2 cellular contexts compared by ENCODE assay signal in genomic region chr2:61125123-61125710, GRCh38.
TF ChIP-seq lines count a peak whose summit lies in the region.

No MANE protein-coding gene starts in this region.

TF ChIP-seq in GM23338, 12 proteins besides CTCF, POLR2A, EP300 and RAD21:
- TF ChIP-seq JUNB (IDR thresholded peaks at IDR 0.05; ENCODE audit: unreplicated experiment): no peak
- TF ChIP-seq ETS1 (IDR thresholded peaks at IDR 0.05): no peak
- TF ChIP-seq EZH2phosphoT487 (IDR thresholded peaks at IDR 0.05; ENCODE audit: unreplicated experiment): no peak
- no peak for TF ChIP-seq NANOG (IDR thresholded peaks at IDR 0.05; ENCODE audit: borderline replicate concordance)
- TF ChIP-seq CREB1 (CRISPR knock-in tag; IDR thresholded peaks at IDR 0.05; ENCODE audit: low read depth): no peak
- no peak for TF ChIP-seq POLR2AphosphoS5 (IDR thresholded peaks at IDR 0.05; ENCODE audit: low read depth)
- no peak for TF ChIP-seq ZNF114 (CRISPR knock-in tag; IDR thresholded peaks at IDR 0.05)
- TF ChIP-seq STAT1 (IDR thresholded peaks at IDR 0.05; ENCODE audit: unreplicated experiment): no peak
- TF ChIP-seq ZNF331 (CRISPR knock-in tag; IDR thresholded peaks at IDR 0.05; ENCODE audit: low read depth): no peak
- no peak for TF ChIP-seq REST (IDR thresholded peaks at IDR 0.05; ENCODE audit: unreplicated experiment)
- no peak for TF ChIP-seq EZH2 (IDR thresholded peaks at IDR 0.05; ENCODE audit: low read depth, unreplicated experiment)
- TF ChIP-seq ZNF462 (CRISPR knock-in tag; IDR thresholded peaks at IDR 0.05): no peak

TF ChIP-seq in K562, 482 proteins besides CTCF, POLR2A, EP300 and RAD21:
- no peak for TF ChIP-seq ZNF584 (CRISPR knock-in tag; IDR thresholded peaks at IDR 0.05; ENCODE audit: low read depth)
- TF ChIP-seq ZNF717 (CRISPR knock-in tag; IDR thresholded peaks at IDR 0.05): no peak
- TF ChIP-seq IFI16 (CRISPR knock-in tag; IDR thresholded peaks at IDR 0.05): no peak
- no peak for TF ChIP-seq KAT7 (CRISPR knock-in tag; IDR thresholded peaks at IDR 0.05; ENCODE audit: borderline replicate concordance)
- TF ChIP-seq STAT5B (CRISPR knock-in tag; IDR thresholded peaks at IDR 0.05): no peak
- no peak for TF ChIP-seq SMARCA4 (IDR thresholded peaks at IDR 0.05)
- no peak for TF ChIP-seq ARHGAP35 (IDR thresholded peaks at IDR 0.05; ENCODE audit: partially characterized antibody)
- no peak for TF ChIP-seq CTCFL (IDR thresholded peaks at IDR 0.05; ENCODE audit: borderline replicate concordance, insufficient read depth, low read depth, low read length, poor library complexity, severe bottlenecking)
- no peak for TF ChIP-seq ZKSCAN3 (CRISPR knock-in tag; IDR thresholded peaks at IDR 0.05)
- no peak for TF ChIP-seq SIN3A (IDR thresholded peaks at IDR 0.05; ENCODE audit: borderline replicate concordance in 2 of 2, control insufficient read depth in 1 of 2, low read depth in 2 of 2, low read length in 2 of 2)
- no peak for TF ChIP-seq ZNF143 (CRISPR knock-in tag; IDR thresholded peaks at IDR 0.05)
- no peak for TF ChIP-seq RBFOX2 (IDR thresholded peaks at IDR 0.05; ENCODE audit: low read depth, low read length)
- TF ChIP-seq SP2 (IDR thresholded peaks at IDR 0.05; ENCODE audit: extremely low read depth, low read depth, low read length, poor library complexity, severe bottlenecking): no peak
